17 cellular contexts compared by ENCODE assay signal in the genomic region with DNA sequence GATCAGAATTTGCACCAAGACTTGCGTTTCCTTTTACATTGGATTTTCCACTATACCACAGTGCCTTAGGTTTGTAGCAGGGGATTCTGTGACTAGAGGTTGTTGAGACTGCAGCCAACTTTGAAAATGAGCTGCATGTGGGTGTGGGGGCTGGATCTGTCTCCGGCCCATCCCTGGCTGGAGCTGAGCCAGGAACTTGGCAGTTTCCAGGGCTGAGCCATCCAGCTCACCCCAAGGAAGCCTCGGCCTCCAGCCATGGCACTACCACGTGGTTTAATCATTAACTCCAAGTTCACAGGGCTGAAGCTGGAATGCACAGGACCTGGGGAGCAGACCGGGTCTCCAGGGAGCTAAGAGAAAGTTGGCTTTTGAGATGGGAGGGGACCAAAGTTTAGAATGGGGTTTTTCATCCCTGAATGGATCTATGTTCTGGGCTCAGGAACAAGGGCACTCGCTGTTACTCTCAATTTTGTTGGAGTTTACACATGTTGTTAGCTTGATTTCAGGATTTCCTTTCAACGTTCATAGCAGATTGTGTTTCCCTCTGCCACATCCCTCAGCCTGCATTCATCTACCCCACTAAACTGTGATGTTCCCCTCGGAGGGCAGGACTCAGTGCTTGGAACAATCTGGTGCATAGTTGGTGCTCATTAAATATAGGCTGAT. TPM values are rescaled to one million over a fixed set of nuclear protein-coding genes. Genes with fewer than 3 reads are reported as not detected.
DNase-seq lines count a peak whose midpoint lies in the region; ATAC-seq and FAIRE-seq lines count a peak whose summit lies in the region.
"Had no signal": no experiment of that assay in that cellular context is flagged by ENCODE, and none has a peak within 500 bp of the region (broad histone marks: within the 10 kb centered on the region; RNA-seq: fewer than 3 reads in every experiment).

No MANE protein-coding gene starts in this region.

- no peaks in the 10 kb centered on the region for H3K9me3 Mint-ChIP-seq in activated naive CD8-positive, alpha-beta T cell treated with anti-CD3 and anti-CD28 coated beads, Interleukin-2, amount 50 U/mL, for 24 hours
- no peaks in the 10 kb centered on the region for H3K9me3 Mint-ChIP-seq in activated CD4-positive, alpha-beta memory T cell treated with anti-CD3 and anti-CD28 coated beads, Interleukin-2, amount 10 ng/mL, durations not matched to agents 7 days and 5 days
- H3K9me3 Mint-ChIP-seq: activated T-cell treated with anti-CD3 and anti-CD28 coated beads, Interleukin-2, amount 50 U/mL, for 4 hours had no signal

- peak; percentile 53 for DNase-seq in Daoy (ENCODE audit: low read depth)
- DNase-seq in RCC 7860 (ENCODE audit: low spot score), result peak; percentile 93
- DNase-seq in globus pallidus (ENCODE audit: low spot score), result peak; percentile 12
- no peak for DNase-seq in activated naive CD8-positive, alpha-beta T cell treated with anti-CD3 and anti-CD28 coated beads, Interleukin-2, amount 50 U/mL, for 24 hours
- DNase-seq in activated CD4-positive, alpha-beta memory T cell treated with anti-CD3 and anti-CD28 coated beads, Interleukin-2, amount 10 ng/mL, durations not matched to agents 7 days and 5 days, result no peak
- DNase-seq: activated T-cell treated with anti-CD3 and anti-CD28 coated beads, Interleukin-2, amount 50 U/mL, for 4 hours; COR-L47; left ventricle myocardium inferior; occipital lobe; stimulated activated naive CD8-positive, alpha-beta T cell treated with anti-CD3 and anti-CD28 coated beads, Interleukin-15, Interleukin-2, amounts not matched to agents 100 U/mL and 50 U/mL, for 24 hours had no signal

- H3K4me1 ChIP-seq in rectal smooth muscle tissue (ENCODE audit: control insufficient read depth, insufficient read depth, low read length), result no peaks in the 10 kb centered on the region
- H3K4me1 ChIP-seq: left ventricle myocardium inferior had no signal

- FAIRE-seq in RCC 7860 (lab: Jason Lieb, UNC), result no peak
- FAIRE-seq: GM12878 had no signal

- H3K27ac ChIP-seq in rectal smooth muscle tissue (ENCODE audit: low read depth, low read length), result no peak overlapping the region
- H3K27ac ChIP-seq: left ventricle myocardium inferior, RWPE1 had no signal

- H3K4me3 Mint-ChIP-seq in activated naive CD8-positive, alpha-beta T cell treated with anti-CD3 and anti-CD28 coated beads, Interleukin-2, amount 50 U/mL, for 24 hours, result no peak overlapping the region
- H3K4me3 Mint-ChIP-seq in activated CD4-positive, alpha-beta memory T cell treated with anti-CD3 and anti-CD28 coated beads, Interleukin-2, amount 10 ng/mL, durations not matched to agents 7 days and 5 days, result no peak overlapping the region
- H3K4me3 Mint-ChIP-seq: activated T-cell treated with anti-CD3 and anti-CD28 coated beads, Interleukin-2, amount 50 U/mL, for 4 hours had no signal

- H3K27ac Mint-ChIP-seq in activated naive CD8-positive, alpha-beta T cell treated with anti-CD3 and anti-CD28 coated beads, Interleukin-2, amount 50 U/mL, for 24 hours, result no peak overlapping the region
- H3K27ac Mint-ChIP-seq in activated CD4-positive, alpha-beta memory T cell treated with anti-CD3 and anti-CD28 coated beads, Interleukin-2, amount 10 ng/mL, durations not matched to agents 7 days and 5 days, result no peak overlapping the region

- no peak for ATAC-seq in HG03342 (IDR thresholded peaks at IDR 0.05; ENCODE audit: unreplicated experiment)
- ATAC-seq in activated naive CD8-positive, alpha-beta T cell treated with anti-CD3 and anti-CD28 coated beads, Interleukin-2, amount 50 U/mL, for 24 hours, result no peak
- ATAC-seq in HG03457 (IDR thresholded peaks at IDR 0.05; ENCODE audit: unreplicated experiment), result no peak
- ATAC-seq: activated T-cell treated with anti-CD3 and anti-CD28 coated beads, Interleukin-2, amount 50 U/mL, for 4 hours; esophagus mucosa; GM12878; stimulated activated naive CD8-positive, alpha-beta T cell treated with anti-CD3 and anti-CD28 coated beads, Interleukin-15, Interleukin-2, amounts not matched to agents 100 U/mL and 50 U/mL, for 24 hours had no signal

- peak overlapping the region; percentile 45 for H3K9ac ChIP-seq in rectal smooth muscle tissue (ENCODE audit: low read length)

- no peak overlapping the region for H3K4me3 ChIP-seq in rectal smooth muscle tissue (ENCODE audit: low read length)
- H3K4me3 ChIP-seq: GM12878, left ventricle myocardium inferior had no signal

- peaks cover 12% of the 10 kb centered on the region for H3K4me1 Mint-ChIP-seq in activated naive CD8-positive, alpha-beta T cell treated with anti-CD3 and anti-CD28 coated beads, Interleukin-2, amount 50 U/mL, for 24 hours
- peaks cover 6% of the 10 kb centered on the region for H3K4me1 Mint-ChIP-seq in activated CD4-positive, alpha-beta memory T cell treated with anti-CD3 and anti-CD28 coated beads, Interleukin-2, amount 10 ng/mL, durations not matched to agents 7 days and 5 days

- peaks cover 29% of the 10 kb centered on the region for H3K27me3 Mint-ChIP-seq in activated naive CD8-positive, alpha-beta T cell treated with anti-CD3 and anti-CD28 coated beads, Interleukin-2, amount 50 U/mL, for 24 hours
- H3K27me3 Mint-ChIP-seq in activated CD4-positive, alpha-beta memory T cell treated with anti-CD3 and anti-CD28 coated beads, Interleukin-2, amount 10 ng/mL, durations not matched to agents 7 days and 5 days, result peaks cover 67% of the 10 kb centered on the region

- CTCF ChIA-PET in activated CD4-positive, alpha-beta memory T cell treated with anti-CD3 and anti-CD28 coated beads, Interleukin-2, amount 10 ng/mL, durations not matched to agents 7 days and 5 days (lab: Charles Lee), result interaction anchor here (0.7 kb wide), 1 partner anchor 85 kb away, joined by 4 read pairs; no protein-coding TSS in a partner anchor

- no peaks in the 10 kb centered on the region for H3K27me3 ChIP-seq in rectal smooth muscle tissue (ENCODE audit: control insufficient read depth, insufficient read depth, low read length)

- no peaks in the 10 kb centered on the region for H3K36me3 ChIP-seq in rectal smooth muscle tissue (ENCODE audit: control insufficient read depth, insufficient read depth, low read length)
- H3K36me3 ChIP-seq: left ventricle myocardium inferior had no signal

- POLR2A ChIA-PET in activated CD4-positive, alpha-beta memory T cell treated with anti-CD3 and anti-CD28 coated beads, Interleukin-2, amount 10 ng/mL, durations not matched to agents 7 days and 5 days (lab: Charles Lee), result no interaction called here

- H3K36me3 Mint-ChIP-seq in activated naive CD8-positive, alpha-beta T cell treated with anti-CD3 and anti-CD28 coated beads, Interleukin-2, amount 50 U/mL, for 24 hours (ENCODE audit: low read depth), result no peaks in the 10 kb centered on the region
- H3K36me3 Mint-ChIP-seq in activated CD4-positive, alpha-beta memory T cell treated with anti-CD3 and anti-CD28 coated beads, Interleukin-2, amount 10 ng/mL, durations not matched to agents 7 days and 5 days (ENCODE audit: low read depth), result no peaks in the 10 kb centered on the region

RNA-seq across cellular contexts. Expression of gene HNF1B, which starts 42.3 kb away (rescaled TPM):
- total RNA-seq in Daoy (2014; rRNA removed; shearing (Covaris generic)), result not detected in 2 replicates
- total RNA-seq in activated CD4-positive, alpha-beta memory T cell treated with anti-CD3 and anti-CD28 coated beads, Interleukin-2, amount 10 ng/mL, durations not matched to agents 7 days and 5 days, result not detected
- total RNA-seq: esophagus mucosa, left ventricle myocardium inferior, LHCN-M2, occipital lobe had no signal

Comparison
In these comparisons a context has a peak if more than half of its experiments do, and no peak if none do; other contexts are left out.
1. DNase-seq: peak in Daoy (single experiment), RCC 7860 (single experiment) and globus pallidus (single experiment); none in activated naive CD8-positive, alpha-beta T cell treated with anti-CD3 and anti-CD28 coated beads, Interleukin-2, amount 50 U/mL, for 24 hours (single experiment) and activated CD4-positive, alpha-beta memory T cell treated with anti-CD3 and anti-CD28 coated beads, Interleukin-2, amount 10 ng/mL, durations not matched to agents 7 days and 5 days (single experiment).